ENCODE assay signal across 10 cellular contexts in the genomic region with DNA sequence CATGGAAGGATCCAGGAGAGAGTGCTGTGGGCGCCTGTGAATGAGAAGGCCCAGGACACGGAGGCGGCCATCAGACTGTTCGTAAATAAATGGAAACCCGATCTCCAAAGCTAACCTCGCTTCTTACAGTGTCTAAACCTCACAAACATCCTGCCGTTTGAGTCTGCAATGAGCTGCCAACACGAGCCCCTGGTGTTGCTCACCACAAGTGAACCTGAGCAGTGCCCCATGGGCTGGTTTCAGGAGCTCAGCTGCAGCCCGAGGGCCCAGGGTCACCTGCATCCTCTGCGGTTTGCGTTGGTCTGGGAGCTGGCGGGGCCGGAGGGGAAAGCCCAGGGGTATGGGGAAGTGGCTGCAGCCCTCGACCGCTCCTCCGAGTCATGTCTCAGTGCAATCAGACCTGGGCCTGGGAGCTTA. TPM values are rescaled to one million over a fixed set of nuclear protein-coding genes. Genes with fewer than 3 reads are reported as not detected.
DNase-seq lines count a peak whose midpoint lies in the region; ATAC-seq and TF ChIP-seq lines count a peak whose summit lies in the region.
"Had no signal": no experiment of that assay in that cellular context is flagged by ENCODE, and none has a peak within 500 bp of the region (broad histone marks: within the 10 kb centered on the region; RNA-seq: fewer than 3 reads in every experiment).

No MANE protein-coding gene starts in this region.

- DNase-seq in colonic mucosa (peak; percentile 32), NCI-H526 (lab: John Stamatoyannopoulos, UW) (no peak), T1000 (lab: John Stamatoyannopoulos, UW) (no peak), HuH-7 (ENCODE audit: low spot score) (no peak)
- DNase-seq: activated CD4-positive, alpha-beta memory T cell treated with anti-CD3 and anti-CD28 coated beads for 36 hours had no signal

- peak overlapping the region; percentile 36 for H3K27ac Mint-ChIP-seq in stimulated activated memory B cell treated with anti-CD40 and anti-IgM and Interleukin-4, amounts not matched to agents 10 μg/mL and 1 μg/mL and 100 μg/mL, for 72 hours
- H3K27ac Mint-ChIP-seq: activated CD4-positive, alpha-beta memory T cell treated with anti-CD3 and anti-CD28 coated beads for 36 hours had no signal

- no peak overlapping the region for H3K4me3 ChIP-seq in colonic mucosa
- H3K4me3 ChIP-seq: breast epithelium, PC-9 had no signal

- H3K4me3 Mint-ChIP-seq in stimulated activated memory B cell treated with anti-CD40 and anti-IgM and Interleukin-4, amounts not matched to agents 10 μg/mL and 1 μg/mL and 100 μg/mL, for 72 hours = peak overlapping the region; percentile 49
- H3K4me3 Mint-ChIP-seq: activated CD4-positive, alpha-beta memory T cell treated with anti-CD3 and anti-CD28 coated beads for 36 hours had no signal

- H3K4me1 Mint-ChIP-seq in stimulated activated memory B cell treated with anti-CD40 and anti-IgM and Interleukin-4, amounts not matched to agents 10 μg/mL and 1 μg/mL and 100 μg/mL, for 72 hours = peaks cover 42% of the 10 kb centered on the region

- no peak for TF ChIP-seq CTCF in colonic mucosa (IDR thresholded peaks at IDR 0.05)

- H3K4me1 ChIP-seq in colonic mucosa = no peaks in the 10 kb centered on the region
- H3K4me1 ChIP-seq: breast epithelium had no signal

- no peaks in the 10 kb centered on the region for H3K36me3 ChIP-seq in colonic mucosa
- H3K36me3 ChIP-seq: breast epithelium had no signal

- H3K27me3 ChIP-seq in colonic mucosa = no peaks in the 10 kb centered on the region

- H3K27me3 Mint-ChIP-seq in stimulated activated memory B cell treated with anti-CD40 and anti-IgM and Interleukin-4, amounts not matched to agents 10 μg/mL and 1 μg/mL and 100 μg/mL, for 72 hours = peaks cover 8% of the 10 kb centered on the region

- ATAC-seq in GM19397 (IDR thresholded peaks at IDR 0.05; ENCODE audit: unreplicated experiment) (peak; percentile 47), HG03432 (IDR thresholded peaks at IDR 0.05; ENCODE audit: unreplicated experiment) (peak; percentile 81)
- ATAC-seq in stimulated activated memory B cell treated with anti-CD40 and anti-IgM and Interleukin-4, amounts not matched to agents 10 μg/mL and 1 μg/mL and 100 μg/mL, for 72 hours = peak; percentile 93

- H3K9me3 Mint-ChIP-seq in stimulated activated memory B cell treated with anti-CD40 and anti-IgM and Interleukin-4, amounts not matched to agents 10 μg/mL and 1 μg/mL and 100 μg/mL, for 72 hours = no peaks in the 10 kb centered on the region
- H3K9me3 Mint-ChIP-seq: activated CD4-positive, alpha-beta memory T cell treated with anti-CD3 and anti-CD28 coated beads for 36 hours had no signal

- no peak overlapping the region for H3K27ac ChIP-seq in colonic mucosa
- H3K27ac ChIP-seq: breast epithelium, PC-9 had no signal

- intact Hi-C loops in colonic mucosa (cut with DNase I) = no loop called here

- H3K9me3 ChIP-seq in colonic mucosa = no peaks in the 10 kb centered on the region
- H3K9me3 ChIP-seq: breast epithelium had no signal

- H3K36me3 Mint-ChIP-seq in stimulated activated memory B cell treated with anti-CD40 and anti-IgM and Interleukin-4, amounts not matched to agents 10 μg/mL and 1 μg/mL and 100 μg/mL, for 72 hours = no peaks in the 10 kb centered on the region
- H3K36me3 Mint-ChIP-seq: activated CD4-positive, alpha-beta memory T cell treated with anti-CD3 and anti-CD28 coated beads for 36 hours had no signal

- H3K9ac ChIP-seq in colonic mucosa (ENCODE audit: low read depth in 2 of 2, low read length in 2 of 2) = no peak overlapping the region

RNA-seq across cellular contexts. Expression of a gene that starts 57.9 kb away (rescaled TPM):
- 10 to 100 TPM; 68.2 to 72.0 TPM for total RNA-seq in colonic mucosa
